In genomic region chr11:69180726-69181125, GRCh38 we compare ENCODE assay signal across 22 cellular contexts. TPM values are rescaled to one million over a fixed set of nuclear protein-coding genes. Genes with fewer than 3 reads are reported as not detected.
DNase-seq lines count a peak whose midpoint lies in the region; ATAC-seq and TF ChIP-seq lines count a peak whose summit lies in the region.
"Had no signal": no experiment of that assay in that cellular context is flagged by ENCODE, and none has a peak within 500 bp of the region (broad histone marks: within the 10 kb centered on the region; RNA-seq: fewer than 3 reads in every experiment).

No MANE protein-coding gene starts in this region.

- no peaks in the 10 kb centered on the region for H3K4me1 Mint-ChIP-seq in natural killer cell treated with Interleukin-12 subunit alpha and Interleukin-12 subunit beta and Interleukin-15 and Interleukin-18, amount 100 ng/mL, for 72 hours (ENCODE audit: low read depth in 2 of 2)
- H3K4me1 Mint-ChIP-seq in natural killer cell = no peaks in the 10 kb centered on the region
- no peaks in the 10 kb centered on the region for H3K4me1 Mint-ChIP-seq in chondrocyte (ENCODE audit: low read depth)
- H3K4me1 Mint-ChIP-seq in endodermal cell = no peaks in the 10 kb centered on the region
- H3K4me1 Mint-ChIP-seq: CD14-positive monocyte; CD8-positive, alpha-beta memory T cell had no signal

- 94 to 100% methylated on average over 3 of the region's 3 CpGs for WGBS in endodermal cell (ENCODE audit: insufficient coverage in 1 of 2, insufficient read length in 1 of 2), 2 experiments

- no peak overlapping the region for H3K27ac Mint-ChIP-seq in natural killer cell treated with Interleukin-12 subunit alpha and Interleukin-12 subunit beta and Interleukin-15 and Interleukin-18, amount 100 ng/mL, for 72 hours
- no peak overlapping the region for H3K27ac Mint-ChIP-seq in natural killer cell
- no peak overlapping the region for H3K27ac Mint-ChIP-seq in chondrocyte (ENCODE audit: unreplicated experiment)
- H3K27ac Mint-ChIP-seq in endodermal cell = no peak overlapping the region
- H3K27ac Mint-ChIP-seq: CD14-positive monocyte; CD4-positive, alpha-beta T cell; CD8-positive, alpha-beta memory T cell; GM23338; HFFc6 had no signal

- H3K4me1 ChIP-seq in endodermal cell (ENCODE audit: control insufficient read depth, insufficient read depth, low read length) = no peaks in the 10 kb centered on the region
- H3K4me1 ChIP-seq: HAP-1 had no signal

- DNase-seq in natural killer cell treated with Interleukin-12 subunit alpha and Interleukin-12 subunit beta and Interleukin-15 and Interleukin-18, amount 100 ng/mL, for 72 hours (ENCODE audit: low spot score) = peak; percentile 16
- DNase-seq in natural killer cell = no peak
- DNase-seq in chondrocyte (ENCODE audit: low spot score) = peak; percentile 51
- DNase-seq in posterior vena cava (ENCODE audit: low spot score) = peak; percentile 62
- DNase-seq in DMS114 treated with DMSO at 0.1 percent for 48 hours (lab: John Stamatoyannopoulos, UW; ENCODE audit: unreplicated experiment) = no peak
- DNase-seq in endodermal cell = no peak
- DNase-seq: BE2C; CD4-positive, alpha-beta T cell; DMS 273 treated with DMSO at 0.1 percent for 48 hours; DMS53; DMS79 treated with DMSO at 0.1 percent for 48 hours; GF-D8; HFFc6 had no signal

- no peak overlapping the region for H3K4me3 Mint-ChIP-seq in natural killer cell treated with Interleukin-12 subunit alpha and Interleukin-12 subunit beta and Interleukin-15 and Interleukin-18, amount 100 ng/mL, for 72 hours
- no peak overlapping the region for H3K4me3 Mint-ChIP-seq in natural killer cell
- H3K4me3 Mint-ChIP-seq in chondrocyte (ENCODE audit: unreplicated experiment) = no peak overlapping the region
- no peak overlapping the region for H3K4me3 Mint-ChIP-seq in endodermal cell
- H3K4me3 Mint-ChIP-seq: CD14-positive monocyte; CD4-positive, alpha-beta T cell; CD8-positive, alpha-beta memory T cell; GM23338; HFFc6 had no signal

- TF ChIP-seq CTCF in natural killer cell (IDR thresholded peaks at IDR 0.05) = no peak
- TF ChIP-seq CTCF in chondrocyte (IDR thresholded peaks at IDR 0.05) = no peak
- no peak for TF ChIP-seq CTCF in endodermal cell (conservative IDR thresholded peaks at IDR 0.05)

- H3K36me3 Mint-ChIP-seq in natural killer cell treated with Interleukin-12 subunit alpha and Interleukin-12 subunit beta and Interleukin-15 and Interleukin-18, amount 100 ng/mL, for 72 hours = no peaks in the 10 kb centered on the region
- H3K36me3 Mint-ChIP-seq in natural killer cell (no peaks in the 10 kb centered on the region), chondrocyte (ENCODE audit: low read depth) (peaks cover 5% of the 10 kb centered on the region), endodermal cell (ENCODE audit: low read depth) (no peaks in the 10 kb centered on the region)
- H3K36me3 Mint-ChIP-seq: CD14-positive monocyte; CD8-positive, alpha-beta memory T cell had no signal

- H3K9me3 ChIP-seq in endodermal cell (ENCODE audit: control insufficient read depth, low read length) = no peaks in the 10 kb centered on the region
- H3K9me3 ChIP-seq: BE2C, HAP-1 had no signal

- no peak overlapping the region for H3K4me3 ChIP-seq in endodermal cell (ENCODE audit: low read length)
- H3K4me3 ChIP-seq: BLaER1 treated with 17β-estradiol and CSF1 and Interleukin-3, amounts not matched to agents 10 nM and 100 nM; GM23338; HAP-1 had no signal

- H3K9me3 Mint-ChIP-seq in natural killer cell treated with Interleukin-12 subunit alpha and Interleukin-12 subunit beta and Interleukin-15 and Interleukin-18, amount 100 ng/mL, for 72 hours = no peaks in the 10 kb centered on the region
- H3K9me3 Mint-ChIP-seq in natural killer cell (no peaks in the 10 kb centered on the region), chondrocyte (ENCODE audit: low read depth) (peaks cover 5% of the 10 kb centered on the region), endodermal cell (no peaks in the 10 kb centered on the region)

- intact Hi-C loops in natural killer cell (cut with micrococcal nuclease) = no loop called here
- intact Hi-C loops in posterior vena cava (cut with DNase I) = no loop called here

- peaks cover 10 to 13% of the 10 kb centered on the region in 2 donors for H3K27me3 Mint-ChIP-seq in natural killer cell treated with Interleukin-12 subunit alpha and Interleukin-12 subunit beta and Interleukin-15 and Interleukin-18, amount 100 ng/mL, for 72 hours
- H3K27me3 Mint-ChIP-seq in natural killer cell (ENCODE audit: low read depth in 2 of 2) (peaks cover 0 to 4% of the 10 kb centered on the region in 2 donors), chondrocyte (ENCODE audit: low read depth) (peaks cover 7% of the 10 kb centered on the region), endodermal cell (ENCODE audit: insufficient read depth) (peaks cover 5% of the 10 kb centered on the region)
- H3K27me3 Mint-ChIP-seq: CD4-positive, alpha-beta T cell had no signal

- ATAC-seq in natural killer cell treated with Interleukin-12 subunit alpha and Interleukin-12 subunit beta and Interleukin-15 and Interleukin-18, amount 100 ng/mL, for 72 hours = no peak
- ATAC-seq in natural killer cell = no peak
- ATAC-seq: GM23338 had no signal

- H3K36me3 ChIP-seq in endodermal cell (ENCODE audit: control insufficient read depth, insufficient read depth, low read length) = no peaks in the 10 kb centered on the region
- H3K36me3 ChIP-seq: BE2C; BLaER1 treated with 17β-estradiol and CSF1 and Interleukin-3, amounts not matched to agents 10 nM and 100 nM; HAP-1 had no signal

- no peak overlapping the region for H3K9ac ChIP-seq in endodermal cell (ENCODE audit: extremely low read depth, low read length, poor library complexity, severe bottlenecking)
- H3K9ac ChIP-seq: BLaER1 treated with 17β-estradiol and CSF1 and Interleukin-3, amounts not matched to agents 10 nM and 100 nM had no signal

- H3K27me3 ChIP-seq in endodermal cell (ENCODE audit: control insufficient read depth, insufficient read depth, low read length, poor library complexity, severe bottlenecking) = no peaks in the 10 kb centered on the region
- H3K27me3 ChIP-seq: BE2C; BLaER1 treated with 17β-estradiol and CSF1 and Interleukin-3, amounts not matched to agents 10 nM and 100 nM had no signal

- H3K27ac ChIP-seq in endodermal cell (ENCODE audit: low read depth, low read length) = no peak overlapping the region
- H3K27ac ChIP-seq: 22Rv1; BLaER1 treated with 17β-estradiol and CSF1 and Interleukin-3, amounts not matched to agents 10 nM and 100 nM had no signal

RNA-seq across cellular contexts. Expression of gene SMIM38, which starts 25.0 kb away (rescaled TPM):
- total RNA-seq in natural killer cell treated with Interleukin-12 subunit alpha and Interleukin-12 subunit beta and Interleukin-15 and Interleukin-18, amount 100 ng/mL, for 72 hours = under 1 TPM in 1 of 2 donors, not detected in 1; 0.89 TPM
- under 1 TPM; 0.23 to 0.42 (median 0.40) TPM for total RNA-seq in natural killer cell
- total RNA-seq in chondrocyte = 0.12 to 0.60 TPM (median 0.41 TPM) in 3 replicates
- total RNA-seq in posterior vena cava = 1 to 10 TPM in 1 of 2 donors, under 1 TPM in 1; 0.76 to 1.4 TPM
- under 1 TPM; 0.20 to 0.64 TPM for total RNA-seq in endodermal cell
- 0.18 TPM for polyA plus RNA-seq in endodermal cell (2013, experiment 1 of 2)
- polyA plus RNA-seq in endodermal cell (2013, experiment 2 of 2) = not detected
- total RNA-seq: Daoy, G401, H4, HFFc6 had no signal
- polyA plus RNA-seq: CD14-positive monocyte; CD8-positive, alpha-beta memory T cell; GM23338 had no signal

Comparison
In these comparisons a context has a peak if more than half of its experiments do, and no peak if none do; other contexts are left out.
1. DNase-seq: peak in natural killer cell treated with Interleukin-12 subunit alpha and Interleukin-12 subunit beta and Interleukin-15 and Interleukin-18, amount 100 ng/mL, for 72 hours (single experiment), chondrocyte (single experiment) and posterior vena cava (single experiment); none in natural killer cell (single experiment), DMS114 treated with DMSO at 0.1 percent for 48 hours (single experiment) and endodermal cell (single experiment).